13 cellular contexts compared by ENCODE assay signal in genomic region chr2:233356546-233357308, GRCh38. TPM values are rescaled to one million over a fixed set of nuclear protein-coding genes. Genes with fewer than 3 reads are reported as not detected.
A peak's percentile ranks its signal among the peaks of the same experiment; 100 is the strongest.
DNase-seq lines count a peak whose midpoint lies in the region; ATAC-seq, FAIRE-seq and TF ChIP-seq lines count a peak whose summit lies in the region.
"Had no signal": no experiment of that assay in that cellular context is flagged by ENCODE, and none has a peak within 500 bp of the region (broad histone marks: within the 10 kb centered on the region; RNA-seq: fewer than 3 reads in every experiment).

No MANE protein-coding gene starts in this region.

- DNase-seq in CD8-positive, alpha-beta memory T cell, result no peak
- no peak for DNase-seq in GM19239 (ENCODE audit: insufficient read length, low spot score)
- no peak for DNase-seq in activated naive CD8-positive, alpha-beta T cell treated with anti-CD3 and anti-CD28 coated beads for 36 hours
- no peak for DNase-seq in natural killer cell treated with Interleukin-12 subunit alpha and Interleukin-12 subunit beta and Interleukin-15 and Interleukin-18, amount 100 ng/mL, for 72 hours (ENCODE audit: low spot score)
- no peak for DNase-seq in EL
- no peak for DNase-seq in NCI-H2081 (lab: John Stamatoyannopoulos, UW)
- DNase-seq in activated CD4-positive, alpha-beta T cell treated with anti-CD3 and anti-CD28 coated beads, Interleukin-2, amount 50 U/mL, for 1 hour, result no peak
- DNase-seq in WERI-Rb-1, result no peak
- DNase-seq: activated naive CD4-positive, alpha-beta T cell treated with Interleukin-2 at 50 U/mL for 16 hours; NCI-H187 had no signal

- H3K27me3 Mint-ChIP-seq in CD8-positive, alpha-beta memory T cell, result no peaks in the 10 kb centered on the region
- H3K27me3 Mint-ChIP-seq in activated naive CD8-positive, alpha-beta T cell treated with anti-CD3 and anti-CD28 coated beads for 36 hours, result no peaks in the 10 kb centered on the region
- no peaks in the 10 kb centered on the region for H3K27me3 Mint-ChIP-seq in natural killer cell treated with Interleukin-12 subunit alpha and Interleukin-12 subunit beta and Interleukin-15 and Interleukin-18, amount 100 ng/mL, for 72 hours

- peaks cover 0 to 38% (median 25%) of the 10 kb centered on the region in 3 donors for H3K36me3 Mint-ChIP-seq in CD8-positive, alpha-beta memory T cell
- peaks cover 54% of the 10 kb centered on the region for H3K36me3 Mint-ChIP-seq in activated naive CD8-positive, alpha-beta T cell treated with anti-CD3 and anti-CD28 coated beads for 36 hours
- H3K36me3 Mint-ChIP-seq in natural killer cell treated with Interleukin-12 subunit alpha and Interleukin-12 subunit beta and Interleukin-15 and Interleukin-18, amount 100 ng/mL, for 72 hours, result no peaks in the 10 kb centered on the region

- no peak for ATAC-seq in natural killer cell treated with Interleukin-12 subunit alpha and Interleukin-12 subunit beta and Interleukin-15 and Interleukin-18, amount 100 ng/mL, for 72 hours

- H3K4me3 ChIP-seq in CD8-positive, alpha-beta memory T cell (ENCODE audit: low read length), result peak overlapping the region; percentile 66
- no peak overlapping the region for H3K4me3 ChIP-seq in WERI-Rb-1 (ENCODE audit: low read depth, low read length)

- H3K27ac ChIP-seq in CD8-positive, alpha-beta memory T cell (ENCODE audit: low read depth, low read length), result no peak overlapping the region
- H3K27ac ChIP-seq in WERI-Rb-1, result no peak overlapping the region

- CTCF ChIA-PET in CD8-positive, alpha-beta memory T cell (lab: Charles Lee), result interaction anchor here (0.8 to 3.7 kb wide), 5 partner anchors 10 to 87 kb away, joined by 3 to 23 read pairs (median 5); no protein-coding TSS in a partner anchor

- no peaks in the 10 kb centered on the region for H3K9me3 ChIP-seq in CD8-positive, alpha-beta memory T cell (ENCODE audit: low read length)
- H3K9me3 ChIP-seq in WERI-Rb-1 (ENCODE audit: severe bottlenecking), result peaks cover 2% of the 10 kb centered on the region

- peak; percentile 84 for FAIRE-seq in GM19239 (lab: Jason Lieb, UNC)
- FAIRE-seq: G401.6 had no signal

- no peaks in the 10 kb centered on the region for H3K27me3 ChIP-seq in CD8-positive, alpha-beta memory T cell (ENCODE audit: insufficient read depth, low read length, poor library complexity, severe bottlenecking)
- no peaks in the 10 kb centered on the region for H3K27me3 ChIP-seq in WERI-Rb-1 (ENCODE audit: insufficient read depth, low read depth, severe bottlenecking)

- TF ChIP-seq CTCF in WERI-Rb-1 (IDR thresholded peaks at IDR 0.05; ENCODE audit: low read depth, low read length), result no peak

- POLR2A ChIA-PET in CD8-positive, alpha-beta memory T cell (lab: Charles Lee), result interaction anchor here (0.6 kb wide), 1 partner anchor 61 kb away, joined by 3 read pairs; no protein-coding TSS in a partner anchor

- H3K27ac Mint-ChIP-seq in CD8-positive, alpha-beta memory T cell, result peak overlapping the region; percentile 15 to 92 (median 80)
- H3K27ac Mint-ChIP-seq in activated naive CD8-positive, alpha-beta T cell treated with anti-CD3 and anti-CD28 coated beads for 36 hours, result peak overlapping the region; percentile 63
- H3K27ac Mint-ChIP-seq in natural killer cell treated with Interleukin-12 subunit alpha and Interleukin-12 subunit beta and Interleukin-15 and Interleukin-18, amount 100 ng/mL, for 72 hours, result peak overlapping the region; percentile 92 to 95

- peaks cover 65 to 75% (median 69%) of the 10 kb centered on the region in 3 donors for H3K4me1 Mint-ChIP-seq in CD8-positive, alpha-beta memory T cell
- H3K4me1 Mint-ChIP-seq in activated naive CD8-positive, alpha-beta T cell treated with anti-CD3 and anti-CD28 coated beads for 36 hours, result peaks cover 65% of the 10 kb centered on the region
- H3K4me1 Mint-ChIP-seq in natural killer cell treated with Interleukin-12 subunit alpha and Interleukin-12 subunit beta and Interleukin-15 and Interleukin-18, amount 100 ng/mL, for 72 hours (ENCODE audit: low read depth in 2 of 2), result peaks cover 61 to 70% of the 10 kb centered on the region in 2 donors

- peak overlapping the region; percentile 88 to 96 (median 92) for H3K4me3 Mint-ChIP-seq in CD8-positive, alpha-beta memory T cell
- H3K4me3 Mint-ChIP-seq in activated naive CD8-positive, alpha-beta T cell treated with anti-CD3 and anti-CD28 coated beads for 36 hours, result peak overlapping the region; percentile 85
- H3K4me3 Mint-ChIP-seq in natural killer cell treated with Interleukin-12 subunit alpha and Interleukin-12 subunit beta and Interleukin-15 and Interleukin-18, amount 100 ng/mL, for 72 hours, result peak overlapping the region; percentile 87

- H3K36me3 ChIP-seq in CD8-positive, alpha-beta memory T cell (ENCODE audit: insufficient read depth, low read length), result peaks cover 4% of the 10 kb centered on the region
- H3K36me3 ChIP-seq in WERI-Rb-1, result peaks cover 5% of the 10 kb centered on the region; the same call in 1 of the 2 replicates

- peaks cover 56% of the 10 kb centered on the region for H3K4me1 ChIP-seq in CD8-positive, alpha-beta memory T cell (ENCODE audit: insufficient read depth, low read length)

- H3K9me3 Mint-ChIP-seq in CD8-positive, alpha-beta memory T cell, result no peaks in the 10 kb centered on the region
- peaks cover 2% of the 10 kb centered on the region for H3K9me3 Mint-ChIP-seq in activated naive CD8-positive, alpha-beta T cell treated with anti-CD3 and anti-CD28 coated beads for 36 hours
- no peaks in the 10 kb centered on the region for H3K9me3 Mint-ChIP-seq in natural killer cell treated with Interleukin-12 subunit alpha and Interleukin-12 subunit beta and Interleukin-15 and Interleukin-18, amount 100 ng/mL, for 72 hours

RNA-seq across cellular contexts. Expression of gene DGKD, which starts 2.4 kb away (rescaled TPM):
- 10 to 100 TPM; 54.2 to 61.9 TPM for total RNA-seq in CD8-positive, alpha-beta memory T cell
- 32.6 TPM for polyA plus RNA-seq in CD8-positive, alpha-beta memory T cell
- total RNA-seq in activated naive CD8-positive, alpha-beta T cell treated with anti-CD3 and anti-CD28 coated beads for 36 hours, result 10 to 100 TPM; 63.2 to 76.0 TPM
- total RNA-seq in natural killer cell treated with Interleukin-12 subunit alpha and Interleukin-12 subunit beta and Interleukin-15 and Interleukin-18, amount 100 ng/mL, for 72 hours, result 100 to 1,000 TPM in 1 of 2 donors, 10 to 100 TPM in 1; 82.4 to 124 TPM

RNA-seq across cellular contexts. Expression of gene SAG, which starts 49.1 kb away (rescaled TPM):
- not detected for total RNA-seq in CD8-positive, alpha-beta memory T cell
- polyA plus RNA-seq in CD8-positive, alpha-beta memory T cell, result not detected
- under 1 TPM in 1 of 2 experiments, not detected in 1; 0.31 TPM for total RNA-seq in activated naive CD8-positive, alpha-beta T cell treated with anti-CD3 and anti-CD28 coated beads for 36 hours
- under 1 TPM in 1 of 2 donors, not detected in 1; 0.05 TPM for total RNA-seq in natural killer cell treated with Interleukin-12 subunit alpha and Interleukin-12 subunit beta and Interleukin-15 and Interleukin-18, amount 100 ng/mL, for 72 hours
- total RNA-seq: epithelial cell of proximal tubule, lung microvascular endothelial cell had no signal
